Comparison of ENCODE assay signal across 2 cellular contexts in genomic region chr20:44091026-44091425, GRCh38.
TF ChIP-seq lines count a peak whose summit lies in the region.

No MANE protein-coding gene starts in this region.

TF ChIP-seq in HCT116, 20 proteins besides CTCF, POLR2A, EP300 and RAD21:
- no peak for TF ChIP-seq REST (IDR thresholded peaks at IDR 0.05; ENCODE audit: low read depth)
- no peak for TF ChIP-seq FOSL1 (IDR thresholded peaks at IDR 0.05; ENCODE audit: low read depth)
- no peak for TF ChIP-seq CBX3 (IDR thresholded peaks at IDR 0.05; ENCODE audit: low read depth)
- TF ChIP-seq ZNF274 (IDR thresholded peaks at IDR 0.05; ENCODE audit: low read depth, low read length) = no peak
- TF ChIP-seq JUND (IDR thresholded peaks at IDR 0.05) = no peak
- TF ChIP-seq SIN3A (IDR thresholded peaks at IDR 0.05; ENCODE audit: low read depth) = no peak
- no peak for TF ChIP-seq TCF7L2 (IDR thresholded peaks at IDR 0.05; ENCODE audit: borderline replicate concordance, extremely low read depth, insufficient read depth, insufficient read length)
- TF ChIP-seq SP1 (IDR thresholded peaks at IDR 0.05; ENCODE audit: low read depth) = no peak
- TF ChIP-seq ZFX (IDR thresholded peaks at IDR 0.05) = no peak
- no peak for TF ChIP-seq YY1 (IDR thresholded peaks at IDR 0.05; ENCODE audit: extremely low read depth, insufficient replicate concordance, low read depth, low read length)
- no peak for TF ChIP-seq ZBTB33 (IDR thresholded peaks at IDR 0.05; ENCODE audit: extremely low read depth, insufficient replicate concordance, low read length)
- no peak for TF ChIP-seq ELF1 (IDR thresholded peaks at IDR 0.05; ENCODE audit: borderline replicate concordance, low read depth)
- TF ChIP-seq EGR1 (IDR thresholded peaks at IDR 0.05; ENCODE audit: low read depth) = no peak
- no peak for TF ChIP-seq ATF3 (IDR thresholded peaks at IDR 0.05)
- TF ChIP-seq POLR2AphosphoS5 (IDR thresholded peaks at IDR 0.05; ENCODE audit: low read depth, low read length) = no peak
- TF ChIP-seq EZH2 (IDR thresholded peaks at IDR 0.05) = no peak
- TF ChIP-seq CEBPB (IDR thresholded peaks at IDR 0.05; ENCODE audit: low read depth) = no peak
- no peak for TF ChIP-seq SRF (IDR thresholded peaks at IDR 0.05; ENCODE audit: low read depth)
- no peak for TF ChIP-seq MAX (IDR thresholded peaks at IDR 0.05)

TF ChIP-seq in H1, 55 proteins besides CTCF, POLR2A, EP300 and RAD21:
- no peak for TF ChIP-seq JUN (IDR thresholded peaks at IDR 0.05; ENCODE audit: low read depth, low read length)
- no peak for TF ChIP-seq MAX (IDR thresholded peaks at IDR 0.05)
- TF ChIP-seq BACH1 (IDR thresholded peaks at IDR 0.05; ENCODE audit: low read length) = no peak
- TF ChIP-seq ZNF274 (IDR thresholded peaks at IDR 0.05; ENCODE audit: borderline replicate concordance, extremely low read depth, low read length) = no peak
- no peak for TF ChIP-seq FOSL1 (IDR thresholded peaks at IDR 0.05; ENCODE audit: insufficient read depth, low read depth, low read length)
- TF ChIP-seq SRF (IDR thresholded peaks at IDR 0.05; ENCODE audit: low read depth, low read length) = no peak
- TF ChIP-seq KDM4A (IDR thresholded peaks at IDR 0.05; ENCODE audit: low read depth, low read length, severe bottlenecking) = no peak
- no peak for TF ChIP-seq ATF3 (IDR thresholded peaks at IDR 0.05; ENCODE audit: insufficient read depth, low read depth, low read length)
- TF ChIP-seq SP1 (IDR thresholded peaks at IDR 0.05; ENCODE audit: low read depth, low read length) = no peak
- no peak for TF ChIP-seq ATF2 (IDR thresholded peaks at IDR 0.05; ENCODE audit: low read length)
TF ChIP-seq in H1: peak in this region for 0.
